In the genomic region with DNA sequence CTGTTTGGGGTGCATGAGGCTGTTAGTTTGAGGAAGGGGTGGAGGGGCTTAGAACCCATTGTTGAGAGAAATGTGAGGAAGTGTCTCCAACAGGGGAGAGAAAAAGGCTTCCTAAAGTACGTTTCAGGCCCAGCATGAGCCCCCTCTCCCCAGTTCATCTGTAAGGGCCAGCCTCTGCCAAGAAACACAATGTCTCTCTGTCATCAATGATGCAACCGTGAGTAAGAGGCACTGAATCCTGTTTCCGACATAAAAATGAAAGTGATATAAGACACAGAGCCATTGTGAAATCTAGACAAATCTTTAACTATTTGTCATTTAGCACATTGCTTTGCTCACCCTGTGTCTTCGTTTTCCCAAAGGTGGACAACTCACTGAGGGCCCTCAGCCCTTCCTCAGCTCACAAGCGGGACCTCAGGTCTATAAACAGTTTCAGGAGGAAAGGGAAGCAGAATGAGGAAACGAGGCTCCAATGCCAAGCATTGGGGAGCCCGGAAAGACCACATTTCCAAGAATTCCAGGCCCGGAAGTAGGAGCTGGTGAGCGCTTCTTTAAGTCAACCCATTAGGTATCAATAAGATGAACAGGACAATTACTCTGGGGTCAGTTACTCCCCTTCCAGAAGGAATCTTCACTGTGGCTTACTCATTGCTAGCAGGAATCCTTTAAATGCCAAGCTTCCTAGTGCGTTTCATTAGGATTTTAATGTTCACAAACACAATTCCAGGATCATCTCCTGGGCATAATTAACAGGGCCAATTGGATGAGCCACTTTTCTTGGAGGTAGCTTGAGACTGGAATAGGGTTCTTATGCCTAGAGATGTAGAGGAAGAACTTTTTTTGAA, we compare ENCODE assay signal across 9 cellular contexts. TPM values are rescaled to one million over a fixed set of nuclear protein-coding genes. Genes with fewer than 3 reads are reported as not detected.
A peak's percentile ranks its signal among the peaks of the same experiment; 100 is the strongest.
DNase-seq lines count a peak whose midpoint lies in the region; ATAC-seq and TF ChIP-seq lines count a peak whose summit lies in the region.
"Had no signal": no experiment of that assay in that cellular context is flagged by ENCODE, and none has a peak within 500 bp of the region (broad histone marks: within the 10 kb centered on the region; RNA-seq: fewer than 3 reads in every experiment).

No MANE protein-coding gene starts in this region.

- TF ChIP-seq EP300 in suprapubic skin (IDR thresholded peaks at IDR 0.05), result no peak

- peak; percentile 46 for DNase-seq in left cardiac atrium
- peak in 1 of 2 donors; percentile 80 for DNase-seq in suprapubic skin (ENCODE audit: low spot score in 2 of 2)
- no peak for DNase-seq in WERI-Rb-1
- DNase-seq in GDM1 (lab: John Stamatoyannopoulos, UW), result no peak
- no peak for DNase-seq in DMS153 (lab: John Stamatoyannopoulos, UW)

- no peaks in the 10 kb centered on the region for H3K27me3 ChIP-seq in suprapubic skin
- peaks cover 72% of the 10 kb centered on the region for H3K27me3 ChIP-seq in WERI-Rb-1 (ENCODE audit: insufficient read depth, low read depth, severe bottlenecking)

- H3K9me3 ChIP-seq in suprapubic skin, result no peaks in the 10 kb centered on the region
- H3K9me3 ChIP-seq in WERI-Rb-1 (ENCODE audit: severe bottlenecking), result peaks cover 3% of the 10 kb centered on the region

- ATAC-seq in HG03432 (IDR thresholded peaks at IDR 0.05; ENCODE audit: unreplicated experiment) (peak; percentile 38), left cardiac atrium (peak; percentile 82 to 92), GM18909 (IDR thresholded peaks at IDR 0.05; ENCODE audit: poor library complexity, unreplicated experiment) (no peak)
- ATAC-seq: activated CD4-positive, CD25-positive, alpha-beta regulatory T cell treated with anti-CD3 and anti-CD28 coated beads, Interleukin-2, amount 50 U/mL, for 24 hours had no signal

- 39% methylated on average over 10 of the region's 10 CpGs for WGBS in suprapubic skin

- H3K27ac ChIP-seq in suprapubic skin (peak overlapping the region; percentile 85), WERI-Rb-1 (no peak overlapping the region)

- H3K36me3 ChIP-seq in suprapubic skin (no peaks in the 10 kb centered on the region), WERI-Rb-1 (no peaks in the 10 kb centered on the region)

- no peak for TF ChIP-seq CTCF in WI38 (IDR thresholded peaks at IDR 0.05; ENCODE audit: low read depth, low read length)
- no peak for TF ChIP-seq CTCF in suprapubic skin (IDR thresholded peaks at IDR 0.05)
- TF ChIP-seq CTCF in WERI-Rb-1 (IDR thresholded peaks at IDR 0.05; ENCODE audit: low read depth, low read length), result no peak

- intact Hi-C loops in left cardiac atrium (cut with DNase I), result no loop called here

- TF ChIP-seq POLR2A in suprapubic skin (IDR thresholded peaks at IDR 0.05), result no peak

- H3K4me1 ChIP-seq in suprapubic skin, result peaks cover 24% of the 10 kb centered on the region

- peak overlapping the region; percentile 34 for H3K4me3 ChIP-seq in WI38 (ENCODE audit: low read depth, low read length)
- peak overlapping the region; percentile 16 for H3K4me3 ChIP-seq in suprapubic skin
- H3K4me3 ChIP-seq in WERI-Rb-1 (ENCODE audit: low read depth, low read length), result no peak overlapping the region

RNA-seq across cellular contexts. Expression of a gene that starts 59.0 kb away (rescaled TPM):
- total RNA-seq in left cardiac atrium (10 to 100 TPM; 45.2 to 66.9 TPM), suprapubic skin (1,000 to 10,000 TPM in 1 of 4 donors, 100 to 1,000 TPM in 3; 613 to 1,231 (median 708) TPM)

Comparison
In these comparisons a context has a peak if more than half of its experiments do, and no peak if none do; other contexts are left out.
1. RNA of a gene that starts 59.0 kb away (total RNA-seq): 613 to 1,231 TPM in suprapubic skin; 45.2 to 66.9 TPM in left cardiac atrium; every median in the first group is over 4 times any median in the second.